ENCODE assay signal across 19 cellular contexts in genomic region chr5:179494774-179495173, GRCh38.
"Had no signal": no experiment of that assay in that cellular context is flagged by ENCODE, and none has a peak within 500 bp of the region (broad histone marks: within the 10 kb centered on the region; RNA-seq: fewer than 3 reads in every experiment).

No MANE protein-coding gene starts in this region.

- DNase-seq: activated B cell treated with CpG ODN at 0.5 μM for 24 hours, cortex of kidney, kidney, right cardiac atrium had no signal

- H3K4me3 ChIP-seq: heart left ventricle, thoracic aorta, vagina had no signal

- H3K9ac ChIP-seq: parathyroid adenoma had no signal

- H3K4me3 Mint-ChIP-seq: activated B cell treated with CpG ODN at 0.5 μM for 24 hours; activated CD8-positive, alpha-beta memory T cell treated with anti-CD3 and anti-CD28 coated beads, Interleukin-2, amount 10 ng/mL, durations not matched to agents 7 days and 5 days; activated CD8-positive, alpha-beta T cell treated with anti-CD3 and anti-CD28 coated beads, Interleukin-2, amount 10 ng/mL, durations not matched to agents 7 days and 5 days; activated naive CD8-positive, alpha-beta T cell; activated T-cell treated with anti-CD3 and anti-CD28 coated beads, Interleukin-2, amount 50 U/mL, for 72 hours; brain; effector memory CD8-positive, alpha-beta T cell; immature natural killer cell; mesothelial cell of epicardium; naive thymus-derived CD4-positive, alpha-beta T cell; type B pancreatic cell had no signal

- ATAC-seq: stimulated activated naive CD8-positive, alpha-beta T cell treated with anti-CD3 and anti-CD28 coated beads, Interleukin-15, Interleukin-2, amounts not matched to agents 100 U/mL and 50 U/mL, for 24 hours had no signal

- H3K4me1 ChIP-seq: heart left ventricle, parathyroid adenoma, vagina had no signal

- H3K27me3 Mint-ChIP-seq: activated CD8-positive, alpha-beta memory T cell treated with anti-CD3 and anti-CD28 coated beads, Interleukin-2, amount 10 ng/mL, durations not matched to agents 7 days and 5 days; type B pancreatic cell had no signal

- H3K79me2 ChIP-seq: parathyroid adenoma had no signal

- H3K4me1 Mint-ChIP-seq: activated CD8-positive, alpha-beta memory T cell treated with anti-CD3 and anti-CD28 coated beads, Interleukin-2, amount 10 ng/mL, durations not matched to agents 7 days and 5 days; immature natural killer cell; mesothelial cell of epicardium had no signal

- H3K36me3 ChIP-seq: heart left ventricle, thoracic aorta, vagina had no signal

- H3K27me3 ChIP-seq: vagina had no signal

- H2AFZ ChIP-seq: parathyroid adenoma had no signal

- H3K9me3 ChIP-seq: heart left ventricle, thoracic aorta, vagina had no signal

- H3K36me3 Mint-ChIP-seq: activated CD8-positive, alpha-beta memory T cell treated with anti-CD3 and anti-CD28 coated beads, Interleukin-2, amount 10 ng/mL, durations not matched to agents 7 days and 5 days; activated naive CD8-positive, alpha-beta T cell; brain; immature natural killer cell; mesothelial cell of epicardium; naive thymus-derived CD4-positive, alpha-beta T cell; type B pancreatic cell had no signal

- H3K27ac Mint-ChIP-seq: activated B cell treated with CpG ODN at 0.5 μM for 24 hours; activated CD8-positive, alpha-beta memory T cell treated with anti-CD3 and anti-CD28 coated beads, Interleukin-2, amount 10 ng/mL, durations not matched to agents 7 days and 5 days; activated CD8-positive, alpha-beta T cell treated with anti-CD3 and anti-CD28 coated beads, Interleukin-2, amount 10 ng/mL, durations not matched to agents 7 days and 5 days; activated naive CD8-positive, alpha-beta T cell; activated T-cell treated with anti-CD3 and anti-CD28 coated beads, Interleukin-2, amount 50 U/mL, for 72 hours; effector memory CD8-positive, alpha-beta T cell; immature natural killer cell; mesothelial cell of epicardium; naive thymus-derived CD4-positive, alpha-beta T cell; type B pancreatic cell had no signal

- H3K27ac ChIP-seq: heart left ventricle, parathyroid adenoma, thoracic aorta, vagina had no signal
